Comparison of ENCODE assay signal across 20 cellular contexts in genomic region chr17:61475726-61476125, GRCh38. TPM values are rescaled to one million over a fixed set of nuclear protein-coding genes. Genes with fewer than 3 reads are reported as not detected.
DNase-seq lines count a peak whose midpoint lies in the region; ATAC-seq, FAIRE-seq and TF ChIP-seq lines count a peak whose summit lies in the region.
"Had no signal": no experiment of that assay in that cellular context is flagged by ENCODE, and none has a peak within 500 bp of the region (broad histone marks: within the 10 kb centered on the region; RNA-seq: fewer than 3 reads in every experiment).

No MANE protein-coding gene starts in this region.

- TF ChIP-seq POLR2A in H1 (IDR thresholded peaks at IDR 0.05; ENCODE audit: control extremely low read depth in 1 of 2, low read depth in 2 of 2, low read length in 2 of 2), result no peak

- no peak overlapping the region for H3K27ac ChIP-seq in H1 (ENCODE audit: low read depth, low read length)
- no peak overlapping the region for H3K27ac ChIP-seq in psoas muscle

- H2BK15ac ChIP-seq in H1 (ENCODE audit: low read length), result peak overlapping the region; percentile 53; the same call in 1 of the 2 replicates

- H3K23me2 ChIP-seq in H1 (ENCODE audit: low read depth, low read length), result no peaks in the 10 kb centered on the region

- no peak for TF ChIP-seq RAD21 in H1 (IDR thresholded peaks at IDR 0.05 in 1 of 2, conservative IDR thresholded peaks at IDR 0.05 in 1 of 2; ENCODE audit: low read depth in 2 of 2, low read length in 2 of 2)

- H2AK5ac ChIP-seq in H1 (ENCODE audit: low read depth, low read length), result no peak overlapping the region

- no peak overlapping the region for H3K56ac ChIP-seq in H1 (replicated peaks; ENCODE audit: insufficient read length, low read depth, low read length)

- peak; percentile 31 for DNase-seq in AG08395 (ENCODE audit: low spot score)
- DNase-seq in HTR-8/SVneo (ENCODE audit: insufficient read length, low spot score), result peak; percentile 51
- DNase-seq in H1 (ENCODE audit: low read depth in 1 of 2, low spot score in 2 of 2), result no peak
- DNase-seq in kidney glomerular epithelial cell (lab: John Stamatoyannopoulos, UW), result peak; percentile 51
- no peak for DNase-seq in psoas muscle
- no peak for DNase-seq in C1 segment of cervical spinal cord (lab: John Stamatoyannopoulos, UW)
- DNase-seq: ACHN; activated CD8-positive, alpha-beta T cell treated with anti-CD3 and anti-CD28 coated beads, Interleukin-2, amount 10 ng/mL, durations not matched to agents 7 days and 5 days; amniotic stem cell; cerebellar nuclear complex; H7; left cardiac atrium; right cardiac atrium; RPMI8226 had no signal

- 91% methylated on average over 8 of the region's 8 CpGs; no CpG with 5 or more reads in 1 of the 2 experiments for WGBS in H1 (ENCODE audit: extremely low coverage in 1 of 2, insufficient coverage in 1 of 2, insufficient read length in 1 of 2, insufficient replicate concordance in 2 of 2, low coverage in 1 of 2, low lambda C conversion rate in 2 of 2, missing lambda C conversion rate in 1 of 2), 2 experiments
- WGBS in psoas muscle, 3 donors, result 63 to 75% (median 67%) methylated on average over 8 of the region's 8 CpGs

- TF ChIP-seq CTCF in H1 (IDR thresholded peaks at IDR 0.05; ENCODE audit: control extremely low read depth in 1 of 3, insufficient read depth in 1 of 3, low read depth in 1 of 3, low read length in 3 of 3) (no peak), psoas muscle (IDR thresholded peaks at IDR 0.05) (no peak)

- H2BK12ac ChIP-seq in H1 (ENCODE audit: low read depth, low read length), result no peak overlapping the region

- POLR2A ChIA-PET in H1 (lab: Charles Lee; ENCODE audit: partially characterized antibody), result no interaction called here

- no peak overlapping the region for H2BK120ac ChIP-seq in H1 (replicated peaks; ENCODE audit: low read depth, low read length)

- H3K4me2 ChIP-seq in H1 (ENCODE audit: insufficient read depth in 1 of 2, low read depth in 2 of 2, low read length in 2 of 2), result no peak overlapping the region

- H4K91ac ChIP-seq in H1 (replicated peaks; ENCODE audit: insufficient read length, low read length), result no peak overlapping the region

- H3K79me1 ChIP-seq in H1 (ENCODE audit: low read depth, low read length), result no peaks in the 10 kb centered on the region

- FAIRE-seq in HTR-8/SVneo (lab: Jason Lieb, UNC) (no peak), H1 (lab: Jason Lieb, UNC) (no peak)
- FAIRE-seq: G401.6, GM12892 had no signal

- H2BK5ac ChIP-seq in H1 (ENCODE audit: low read depth, low read length), result no peak overlapping the region

- H3K4me1 ChIP-seq in H1 (replicated peaks in 1 of 4; ENCODE audit: control insufficient read depth in 3 of 4, insufficient read depth in 4 of 4, low read length in 3 of 4) (0 out of 7 replicates have a peak, but pooled peaks cover 0 to 2% (median under 1%) of the 10 kb centered on the region in 4 experiments), psoas muscle (no peaks in the 10 kb centered on the region)

- H3K18ac ChIP-seq in H1 (ENCODE audit: extremely low read depth, low read length), result no peak overlapping the region

- H3K9me3 ChIP-seq in H1 (ENCODE audit: insufficient read depth in 2 of 2, low read depth in 1 of 2, low read length in 1 of 2) (no peaks in the 10 kb centered on the region), psoas muscle (no peaks in the 10 kb centered on the region)

- no peak overlapping the region for H2AFZ ChIP-seq in H1 (ENCODE audit: low read length)

- H4K20me1 ChIP-seq in H1 (replicated peaks in 1 of 2; ENCODE audit: control insufficient read depth in 1 of 2, insufficient read depth in 2 of 2, low read length in 2 of 2), result no peaks in the 10 kb centered on the region

- H3K36me3 ChIP-seq in H1 (ENCODE audit: control insufficient read depth in 2 of 4, insufficient read depth in 4 of 4, low read length in 3 of 4) (no peaks in the 10 kb centered on the region), psoas muscle (ENCODE audit: insufficient read depth in 1 of 2, low read depth in 1 of 2) (no peaks in the 10 kb centered on the region)

- peak overlapping the region; percentile 16; the same call in 1 of the 2 replicates for H4K8ac ChIP-seq in H1 (ENCODE audit: extremely low read depth, insufficient read depth, low read length)

- CTCF ChIA-PET in H1 (lab: Charles Lee; ENCODE audit: partially characterized antibody), result interaction anchor here (0.9 kb wide), 1 partner anchor 17 kb away, joined by 3 read pairs; no protein-coding TSS in a partner anchor

- H3K4me3 ChIP-seq in H1 (ENCODE audit: extremely low read depth in 1 of 4, insufficient read depth in 2 of 4, low read depth in 3 of 4, low read length in 4 of 4) (no peak overlapping the region), psoas muscle (no peak overlapping the region)

- H3K79me2 ChIP-seq in H1 (ENCODE audit: control insufficient read depth in 1 of 2, insufficient read depth in 2 of 2, low read length in 2 of 2), result no peaks in the 10 kb centered on the region

- H3K23ac ChIP-seq in H1 (ENCODE audit: insufficient read length), result no peak overlapping the region

- no peak for ATAC-seq in HG03280 (IDR thresholded peaks at IDR 0.05; ENCODE audit: unreplicated experiment)
- no peak for ATAC-seq in psoas muscle
- ATAC-seq in HG03432 (IDR thresholded peaks at IDR 0.05; ENCODE audit: unreplicated experiment), result no peak
- ATAC-seq: activated CD8-positive, alpha-beta T cell treated with anti-CD3 and anti-CD28 coated beads, Interleukin-2, amount 10 ng/mL, durations not matched to agents 7 days and 5 days; left cardiac atrium; right cardiac atrium had no signal

- intact Hi-C loops in psoas muscle (cut with DNase I), result no loop called here

- no peak overlapping the region for H3K9ac ChIP-seq in H1 (replicated peaks in 1 of 4; ENCODE audit: extremely low read depth in 1 of 4, low read depth in 3 of 4, low read length in 3 of 4)

- TF ChIP-seq EP300 in H1 (IDR thresholded peaks at IDR 0.05; ENCODE audit: borderline replicate concordance in 1 of 2, low read depth in 2 of 2, low read length in 2 of 2), result no peak

- H3K27me3 ChIP-seq in H1 (replicated peaks in 1 of 4; ENCODE audit: control insufficient read depth in 3 of 4, extremely low read depth in 1 of 4, insufficient read depth in 3 of 4, low read length in 3 of 4) (peaks cover 0 to 3% (median 0%) of the 10 kb centered on the region in 4 experiments; a peak in 2 of 7 replicates), psoas muscle (ENCODE audit: insufficient read depth in 3 of 3, low read length in 2 of 3) (peaks cover 0 to 18% (median 3%) of the 10 kb centered on the region in 3 donors)

- no peak overlapping the region for H3K14ac ChIP-seq in H1 (ENCODE audit: insufficient read length)

- no peak overlapping the region for H4K5ac ChIP-seq in H1 (ENCODE audit: insufficient read length, low read depth, low read length)

- H2BK20ac ChIP-seq in H1 (ENCODE audit: low read length), result no peak overlapping the region

- no peak overlapping the region for H3K4ac ChIP-seq in H1 (replicated peaks; ENCODE audit: insufficient read length, low read depth, low read length)

TF ChIP-seq in H1, 55 proteins besides CTCF, POLR2A, EP300 and RAD21:
- TF ChIP-seq SUZ12 (IDR thresholded peaks at IDR 0.05; ENCODE audit: low read length) (no peak), CHD1 (IDR thresholded peaks at IDR 0.05; ENCODE audit: low read depth, low read length) (no peak), KDM1A (IDR thresholded peaks at IDR 0.05; ENCODE audit: borderline replicate concordance, low read length) (no peak), JUND (IDR thresholded peaks at IDR 0.05; ENCODE audit: low read length) (no peak), TAF1 (IDR thresholded peaks at IDR 0.05; ENCODE audit: low read depth, low read length) (no peak), SIN3A (conservative IDR thresholded peaks at IDR 0.05 in 1 of 2, IDR thresholded peaks at IDR 0.05 in 1 of 2; ENCODE audit: low read depth in 1 of 2, low read length in 2 of 2) (no peak), ZNF274 (IDR thresholded peaks at IDR 0.05; ENCODE audit: borderline replicate concordance, extremely low read depth, low read length) (no peak), POLR2AphosphoS5 (IDR thresholded peaks at IDR 0.05; ENCODE audit: low read depth, low read length) (no peak), SRF (IDR thresholded peaks at IDR 0.05; ENCODE audit: low read depth, low read length) (no peak), CBX8 (IDR thresholded peaks at IDR 0.05; ENCODE audit: borderline replicate concordance, low read depth, low read length) (no peak), PHF8 (conservative IDR thresholded peaks at IDR 0.05; ENCODE audit: low read depth, low read length) (no peak), ASH2L (IDR thresholded peaks at IDR 0.05; ENCODE audit: low read length) (no peak), BCL11A (IDR thresholded peaks at IDR 0.05; ENCODE audit: low read depth in 2 of 2, low read length in 2 of 2) (no peak), KDM4A (IDR thresholded peaks at IDR 0.05; ENCODE audit: low read depth, low read length, severe bottlenecking) (no peak), HDAC6 (IDR thresholded peaks at IDR 0.05; ENCODE audit: low read depth, low read length) (no peak), POU5F1 (IDR thresholded peaks at IDR 0.05; ENCODE audit: low read depth, low read length) (no peak), SIRT6 (IDR thresholded peaks at IDR 0.05; ENCODE audit: low read length) (no peak), YY1 (IDR thresholded peaks at IDR 0.05; ENCODE audit: low read depth, low read length) (no peak)

RNA-seq across cellular contexts. Expression of gene TBX4, which starts 23.5 kb away (rescaled TPM):
- not detected in 2 replicates for total RNA-seq in H1 (2021; fragmentation: NEBNext Ultra II Directional; extraction: Animal tissue kit (Norgen Biotek cat#: 25700))
- polyA plus RNA-seq in H1 (2011; rRNA removed), result 0.02 TPM in 1 of 2 replicates, not detected in the other
- polyA plus RNA-seq in H1 (2011; cell fraction: cytosol; rRNA removed), result not detected
- polyA plus RNA-seq in H1 (2011; cell fraction: nucleus; rRNA removed), result not detected
- polyA plus RNA-seq in H1 (2012, experiment 1 of 2), result 0.15 to 0.34 TPM in 2 of 4 replicates, not detected in the others
- 0.04 TPM for polyA plus RNA-seq in H1 (2012, experiment 2 of 2)
- not detected for polyA plus RNA-seq in H1 (2013, experiment 1 of 2)
- 0.02 TPM for polyA plus RNA-seq in H1 (2013, experiment 2 of 2)
- polyA minus RNA-seq in H1 (2011; rRNA and poly(A)+ RNA removed), result not detected in 2 replicates
- not detected for polyA minus RNA-seq in H1 (2011; cell fraction: cytosol; rRNA and poly(A)+ RNA removed)
- polyA minus RNA-seq in H1 (2011; cell fraction: nucleus; rRNA and poly(A)+ RNA removed), result not detected
- under 1 TPM in 1 of 4 donors, not detected in 3; 0.22 TPM for total RNA-seq in psoas muscle
- polyA plus RNA-seq in psoas muscle, result not detected
- total RNA-seq: activated CD8-positive, alpha-beta T cell treated with anti-CD3 and anti-CD28 coated beads, Interleukin-2, amount 10 ng/mL, durations not matched to agents 7 days and 5 days; activated T-helper 1 cell treated with anti-CD3 and anti-CD28 coated beads, Interleukin-12 subunit alpha, Interleukin-12 subunit beta, Interleukin-2, Interleukin-4 antibody, amounts not matched to agents 30 ng/mL and 10 ng/mL and 1 ng/mL, durations not matched to agents 14 hours and 24 hours and 36 hours; H7; left cardiac atrium; right cardiac atrium; T-helper 1 cell treated with Interleukin-12 subunit alpha and Interleukin-12 subunit beta and Interleukin-4 antibody, amounts not matched to agents 30 ng/mL and 1 ng/mL, for 36 hours had no signal

Comparison
In these comparisons a context has a peak if more than half of its experiments do, and no peak if none do; other contexts are left out.
1. DNase-seq: peak in AG08395 (single experiment), HTR-8/SVneo (single experiment) and kidney glomerular epithelial cell (single experiment); none in H1 (0 of 2), psoas muscle (0 of 2) and C1 segment of cervical spinal cord (0 of 14).